ENCODE assay signal across 17 cellular contexts in genomic region chr1:88673446-88673845, GRCh38.
"Had no signal": no experiment of that assay in that cellular context is flagged by ENCODE, and none has a peak within 500 bp of the region (broad histone marks: within the 10 kb centered on the region; RNA-seq: fewer than 3 reads in every experiment).

No MANE protein-coding gene starts in this region.

- H3K36me3 ChIP-seq: esophagus squamous epithelium had no signal

- H3K27me3 ChIP-seq: esophagus squamous epithelium, foreskin keratinocyte had no signal

- ATAC-seq: effector memory CD8-positive, alpha-beta T cell; foreskin keratinocyte; left colon; left ventricle myocardium superior; naive thymus-derived CD4-positive, alpha-beta T cell; sciatic nerve had no signal

- H3K9me3 ChIP-seq: esophagus squamous epithelium had no signal

- H3K4me1 ChIP-seq: esophagus squamous epithelium, foreskin keratinocyte had no signal

- DNase-seq: effector memory CD8-positive, alpha-beta T cell; esophagus squamous epithelium; foreskin keratinocyte; immature natural killer cell; left colon; left ventricle myocardium superior; mesendoderm; naive thymus-derived CD4-positive, alpha-beta T cell; nephron progenitor cell; posterior cingulate gyrus; small intestine; stimulated activated CD4-positive, alpha-beta T cell treated with anti-CD3 and anti-CD28 coated beads, Interleukin-12 subunit alpha, Interleukin-12 subunit beta, amount 100 ng/mL, for 4 hours; stimulated activated naive CD4-positive, alpha-beta T cell treated with Interleukin-2 at 50 U/mL for 16 hours; trophoblast cell had no signal

- H3K27ac ChIP-seq: epithelial cell of prostate, esophagus squamous epithelium, foreskin keratinocyte had no signal

- H3K4me3 ChIP-seq: esophagus squamous epithelium, lung had no signal
